18 cellular contexts compared by ENCODE assay signal in genomic region chr3:195001261-195001660, GRCh38.
"Had no signal": no experiment of that assay in that cellular context is flagged by ENCODE, and none has a peak within 500 bp of the region (broad histone marks: within the 10 kb centered on the region; RNA-seq: fewer than 3 reads in every experiment).

No MANE protein-coding gene starts in this region.

- H3K4me3 Mint-ChIP-seq: activated naive CD4-positive, alpha-beta T cell treated with anti-CD3 and anti-CD28 coated beads, Interleukin-2, amount 50 U/mL, for 24 hours; activated T-helper 1 cell treated with anti-CD3 and anti-CD28 coated beads, Interleukin-12 subunit alpha, Interleukin-12 subunit beta, Interleukin-2, Interleukin-4 antibody, amounts not matched to agents 30 ng/mL and 10 ng/mL and 1 ng/mL, durations not matched to agents 14 hours and 24 hours and 36 hours; brain; immature natural killer cell; mesothelial cell of epicardium; natural killer cell; WTC11 had no signal

- H3K9me3 Mint-ChIP-seq: activated naive CD4-positive, alpha-beta T cell treated with anti-CD3 and anti-CD28 coated beads, Interleukin-2, amount 50 U/mL, for 24 hours; activated T-helper 1 cell treated with anti-CD3 and anti-CD28 coated beads, Interleukin-12 subunit alpha, Interleukin-12 subunit beta, Interleukin-2, Interleukin-4 antibody, amounts not matched to agents 30 ng/mL and 10 ng/mL and 1 ng/mL, durations not matched to agents 14 hours and 24 hours and 36 hours; immature natural killer cell; mesothelial cell of epicardium; natural killer cell; WTC11 had no signal

- H3K9me3 ChIP-seq: neutrophil, upper lobe of left lung had no signal

- H3K36me3 ChIP-seq: neutrophil, upper lobe of left lung had no signal

- H3K4me2 ChIP-seq: hepatocyte, smooth muscle cell had no signal

- H3K36me3 Mint-ChIP-seq: activated naive CD4-positive, alpha-beta T cell treated with anti-CD3 and anti-CD28 coated beads, Interleukin-2, amount 50 U/mL, for 24 hours; brain; immature natural killer cell; mesothelial cell of epicardium; natural killer cell; WTC11 had no signal

- H3K27me3 ChIP-seq: hepatocyte, neutrophil, upper lobe of left lung had no signal

- H3K27ac Mint-ChIP-seq: activated naive CD4-positive, alpha-beta T cell treated with anti-CD3 and anti-CD28 coated beads, Interleukin-2, amount 50 U/mL, for 24 hours; activated T-helper 1 cell treated with anti-CD3 and anti-CD28 coated beads, Interleukin-12 subunit alpha, Interleukin-12 subunit beta, Interleukin-2, Interleukin-4 antibody, amounts not matched to agents 30 ng/mL and 10 ng/mL and 1 ng/mL, durations not matched to agents 14 hours and 24 hours and 36 hours; immature natural killer cell; mesothelial cell of epicardium; natural killer cell; WTC11 had no signal

- H3K9ac ChIP-seq: parathyroid adenoma had no signal

- H2AFZ ChIP-seq: hepatocyte, parathyroid adenoma had no signal

- FAIRE-seq: TTC549 had no signal

- H3K4me3 ChIP-seq: hepatocyte, smooth muscle cell, upper lobe of left lung had no signal

- H3K27ac ChIP-seq: foreskin keratinocyte, hepatocyte, parathyroid adenoma, upper lobe of left lung had no signal

- H3K4me1 Mint-ChIP-seq: activated naive CD4-positive, alpha-beta T cell treated with anti-CD3 and anti-CD28 coated beads, Interleukin-2, amount 50 U/mL, for 24 hours; immature natural killer cell; natural killer cell had no signal

- DNase-seq: activated CD4-positive, alpha-beta T cell treated with anti-CD3 and anti-CD28 coated beads for 4 hours; anterior cingulate cortex; effector CD4-positive, alpha-beta T cell; kidney glomerular epithelial cell; natural killer cell had no signal

- H3K4me1 ChIP-seq: foreskin keratinocyte, parathyroid adenoma had no signal

- H3K79me2 ChIP-seq: hepatocyte, parathyroid adenoma had no signal
